ENCODE assay signal across 11 cellular contexts in the genomic region with DNA sequence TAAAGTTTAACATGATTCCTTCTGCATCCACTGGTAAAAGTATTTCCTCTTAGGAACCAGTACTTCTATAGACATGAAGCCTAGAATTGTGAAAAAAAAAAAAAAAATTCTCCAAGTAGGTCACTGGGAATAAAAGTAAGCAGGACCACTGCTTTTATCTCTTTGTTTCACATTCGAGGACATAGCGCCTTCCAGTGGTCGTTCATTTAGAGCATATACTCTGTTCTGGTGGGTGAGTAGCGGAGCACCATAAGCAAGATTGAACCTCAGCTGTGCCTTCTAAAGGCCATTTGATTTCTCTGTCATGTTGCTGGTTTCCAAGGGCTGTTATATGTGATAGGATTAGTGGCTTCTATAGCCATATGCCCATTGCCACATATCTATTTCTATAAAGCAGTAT.
DNase-seq lines count a peak whose midpoint lies in the region; ATAC-seq and TF ChIP-seq lines count a peak whose summit lies in the region.
"Had no signal": no experiment of that assay in that cellular context is flagged by ENCODE, and none has a peak within 500 bp of the region (broad histone marks: within the 10 kb centered on the region; RNA-seq: fewer than 3 reads in every experiment).

No MANE protein-coding gene starts in this region.

- ATAC-seq in activated CD4-positive, CD25-positive, alpha-beta regulatory T cell treated with anti-CD3 and anti-CD28 coated beads, Interleukin-2, amount 50 U/mL, for 24 hours, result no peak

- 69 to 75% methylated on average over 4 of the region's 4 CpGs for WGBS in lower leg skin, 2 donors

- TF ChIP-seq CTCF in GM12865 (IDR thresholded peaks at IDR 0.05; ENCODE audit: insufficient read depth, low read depth, low read length, missing control alignments) (peak; percentile 35), lower leg skin (IDR thresholded peaks at IDR 0.05) (no peak)

- intact Hi-C loops in lower leg skin (cut with DNase I; ENCODE audit: low total_unique reads), result no loop called here

- no peak for TF ChIP-seq POLR2A in lower leg skin (IDR thresholded peaks at IDR 0.05)

- H3K4me3 ChIP-seq in GM12865 (ENCODE audit: low read depth, low read length), result no peak overlapping the region
- no peak overlapping the region for H3K4me3 ChIP-seq in lower leg skin (ENCODE audit: low read depth, poor library complexity, severe bottlenecking)
- H3K4me3 ChIP-seq: PC-9 had no signal

- DNase-seq in GM12865 (ENCODE audit: low read depth) (peak; percentile 8), HT1080 (ENCODE audit: low read depth) (peak; percentile 26), amniotic epithelial cell (ENCODE audit: low read depth) (peak; percentile 72), left kidney (ENCODE audit: low read depth, low spot score) (peak; percentile 60), COLO829 (ENCODE audit: low spot score) (no peak), lower leg skin (ENCODE audit: low spot score in 2 of 2) (no peak)
- DNase-seq: cortex of kidney; MV-4-11; stimulated activated naive CD4-positive, alpha-beta T cell treated with Interleukin-2 at 50 U/mL for 16 hours had no signal

Comparison
In these comparisons a context has a peak if more than half of its experiments do, and no peak if none do; other contexts are left out.
1. DNase-seq: peak in GM12865 (single experiment), HT1080 (single experiment), amniotic epithelial cell (single experiment) and left kidney (single experiment); none in COLO829 (single experiment) and lower leg skin (0 of 2).